In genomic region chr2:150292807-150293206, GRCh38 we compare ENCODE assay signal across 28 cellular contexts.
A peak's percentile ranks its signal among the peaks of the same experiment; 100 is the strongest.
DNase-seq lines count a peak whose midpoint lies in the region; ATAC-seq and TF ChIP-seq lines count a peak whose summit lies in the region.
"Had no signal": no experiment of that assay in that cellular context is flagged by ENCODE, and none has a peak within 500 bp of the region (broad histone marks: within the 10 kb centered on the region; RNA-seq: fewer than 3 reads in every experiment).

No MANE protein-coding gene starts in this region.

- POLR2A ChIA-PET in SK-N-SH (lab: Yijun Ruan, JAX), result no interaction called here

- H3K4me1 ChIP-seq in mammary epithelial cell (ENCODE audit: insufficient read depth, low read length), result peaks cover 18% of the 10 kb centered on the region
- no peaks in the 10 kb centered on the region for H3K4me1 ChIP-seq in breast epithelium
- peaks cover 0 to 4% of the 10 kb centered on the region in 2 experiments; a peak in 2 of 4 replicates for H3K4me1 ChIP-seq in SK-N-SH (ENCODE audit: control insufficient read depth in 1 of 2, insufficient read depth in 2 of 2, low read depth in 1 of 2, low read length in 1 of 2)
- H3K4me1 ChIP-seq: adrenal gland, tibial artery had no signal

- H3K27me3 ChIP-seq in mammary epithelial cell (ENCODE audit: insufficient read depth, low read length), result no peaks in the 10 kb centered on the region
- H3K27me3 ChIP-seq in breast epithelium, result no peaks in the 10 kb centered on the region
- no peaks in the 10 kb centered on the region for H3K27me3 ChIP-seq in SK-N-SH (ENCODE audit: insufficient read depth)
- no peaks in the 10 kb centered on the region for H3K27me3 ChIP-seq in neural cell (ENCODE audit: insufficient read depth, low read depth, low read length)
- H3K27me3 ChIP-seq: adrenal gland, gastrocnemius medialis, tibial artery had no signal

- H3K4me3 Mint-ChIP-seq in chondrocyte (ENCODE audit: unreplicated experiment), result no peak overlapping the region
- H3K4me3 Mint-ChIP-seq: activated CD8-positive, alpha-beta T cell treated with anti-CD3 and anti-CD28 coated beads for 36 hours; activated naive CD4-positive, alpha-beta T cell treated with anti-CD3 and anti-CD28 coated beads for 36 hours; B cell; brain; CD4-positive, alpha-beta memory T cell; natural killer cell treated with Interleukin-12 subunit alpha and Interleukin-12 subunit beta and Interleukin-15 and Interleukin-18, amount 100 ng/mL, for 72 hours; T-helper 2 cell treated with Interferon-gamma antibody and Interleukin-4, amounts not matched to agents 5 μg/mL and 100 μg/mL, for 36 hours had no signal

- CTCF ChIA-PET in mammary epithelial cell (lab: Charles Lee; ENCODE audit: low non-redundant PET) (no interaction called here), SK-N-SH (lab: Yijun Ruan, JAX) (no interaction called here)

- no peaks in the 10 kb centered on the region for H3K36me3 Mint-ChIP-seq in chondrocyte (ENCODE audit: low read depth)
- H3K36me3 Mint-ChIP-seq: brain; CD4-positive, alpha-beta memory T cell; natural killer cell treated with Interleukin-12 subunit alpha and Interleukin-12 subunit beta and Interleukin-15 and Interleukin-18, amount 100 ng/mL, for 72 hours had no signal

- dilution Hi-C loops in mammary epithelial cell (cut with HindIII; ENCODE audit: low sequenced_read_pairs), result no loop called here

- no peaks in the 10 kb centered on the region for H3K4me1 Mint-ChIP-seq in chondrocyte (ENCODE audit: low read depth)
- H3K4me1 Mint-ChIP-seq: B cell; CD4-positive, alpha-beta memory T cell had no signal

- no peaks in the 10 kb centered on the region for H3K9me2 ChIP-seq in SK-N-SH
- no peaks in the 10 kb centered on the region for H3K9me2 ChIP-seq in neural cell (ENCODE audit: insufficient read depth, low read length)

- in situ Hi-C loops in mammary epithelial cell (cut with MboI; ENCODE audit: low sequenced_read_pairs in 2 of 2), result no loop called here

- H3K4me2 ChIP-seq in mammary epithelial cell (ENCODE audit: insufficient read depth, low read depth, low read length) (no peak overlapping the region), SK-N-SH (no peak overlapping the region), neural cell (ENCODE audit: low read length) (peak overlapping the region; percentile 2)

- no peaks in the 10 kb centered on the region for H3K79me2 ChIP-seq in mammary epithelial cell (ENCODE audit: insufficient read depth, low read length)
- H3K79me2 ChIP-seq in SK-N-SH (ENCODE audit: insufficient read depth), result no peaks in the 10 kb centered on the region
- H3K79me2 ChIP-seq in neural cell (replicated peaks; ENCODE audit: insufficient read depth, low read length), result no peaks in the 10 kb centered on the region

- no peak overlapping the region for H3K9ac ChIP-seq in mammary epithelial cell (ENCODE audit: insufficient read depth, low read length)
- no peak overlapping the region for H3K9ac ChIP-seq in SK-N-SH
- no peak overlapping the region for H3K9ac ChIP-seq in neural cell (ENCODE audit: low read length)

- 100% methylated on average over 1 of the region's 1 CpG for WGBS in mammary epithelial cell (ENCODE audit: low coverage, missing lambda C conversion rate)
- WGBS in SK-N-SH (ENCODE audit: low lambda C conversion rate), result 84% methylated on average over 1 of the region's 1 CpG

- H3F3A ChIP-seq in SK-N-SH (replicated peaks; ENCODE audit: insufficient read depth), result no peaks in the 10 kb centered on the region
- H3F3A ChIP-seq in neural cell (ENCODE audit: insufficient read depth, low read length, poor library complexity, severe bottlenecking), result no peaks in the 10 kb centered on the region

- intact Hi-C loops in mammary epithelial cell (cut with micrococcal nuclease) (no loop called here), breast epithelium (cut with DNase I; ENCODE audit: low total_unique reads) (no loop called here)

- no peak for TF ChIP-seq CTCF in mammary epithelial cell (conservative IDR thresholded peaks at IDR 0.05 in 1 of 2, IDR thresholded peaks at IDR 0.05 in 1 of 2; ENCODE audit: extremely low read depth in 1 of 2, insufficient read depth in 1 of 2, low read depth in 1 of 2, low read length in 2 of 2)
- TF ChIP-seq CTCF in breast epithelium (IDR thresholded peaks at IDR 0.05), result no peak
- no peak for TF ChIP-seq CTCF in SK-N-SH (IDR thresholded peaks at IDR 0.05)
- no peak for TF ChIP-seq CTCF in neural cell (IDR thresholded peaks at IDR 0.05; ENCODE audit: poor library complexity, severe bottlenecking)
- no peak for TF ChIP-seq CTCF in chondrocyte (IDR thresholded peaks at IDR 0.05)

- H3K27ac Mint-ChIP-seq in chondrocyte (ENCODE audit: unreplicated experiment), result no peak overlapping the region
- H3K27ac Mint-ChIP-seq: activated CD8-positive, alpha-beta T cell treated with anti-CD3 and anti-CD28 coated beads for 36 hours; activated naive CD4-positive, alpha-beta T cell treated with anti-CD3 and anti-CD28 coated beads for 36 hours; B cell; CD4-positive, alpha-beta memory T cell; natural killer cell treated with Interleukin-12 subunit alpha and Interleukin-12 subunit beta and Interleukin-15 and Interleukin-18, amount 100 ng/mL, for 72 hours; T-helper 2 cell treated with Interferon-gamma antibody and Interleukin-4, amounts not matched to agents 5 μg/mL and 100 μg/mL, for 36 hours had no signal

- no peak for DNase-seq in mammary epithelial cell
- DNase-seq in breast epithelium (ENCODE audit: low spot score in 2 of 2), result no peak
- DNase-seq in SK-N-SH, result no peak
- DNase-seq in fibroblast of peridontal ligament (ENCODE audit: extremely low read depth), result peak; percentile 52
- DNase-seq in chondrocyte (ENCODE audit: low spot score), result no peak
- DNase-seq in iPS-NIHi7 (ENCODE audit: extremely low spot score), result no peak
- DNase-seq: activated CD4-positive, CD25-positive, alpha-beta regulatory T cell treated with anti-CD3 and anti-CD28 coated beads, Interleukin-2, amount 50 U/mL, for 72 hours; activated CD8-positive, alpha-beta memory T cell treated with anti-CD3 and anti-CD28 coated beads, Interleukin-2, amount 50 U/mL, for 48 hours; activated CD8-positive, alpha-beta T cell treated with anti-CD3 and anti-CD28 coated beads for 36 hours; activated naive CD4-positive, alpha-beta T cell treated with anti-CD3 and anti-CD28 coated beads for 36 hours; adrenal gland; CD4-positive, alpha-beta memory T cell; gastrocnemius medialis; H7; KG1; left cardiac atrium; NCI-H2081 treated with DMSO at 0.1 percent for 48 hours; NCI-H510A; Right ventricle myocardium superior; stimulated activated CD4-positive, alpha-beta T cell treated with anti-CD3 and anti-CD28 coated beads, Interleukin-4, amount 100 ng/mL, for 24 hours; tibial artery had no signal

- TF ChIP-seq EP300 in SK-N-SH (IDR thresholded peaks at IDR 0.05; ENCODE audit: borderline replicate concordance in 1 of 2, low read depth in 1 of 2, low read length in 1 of 2) (0 out of 4 replicates have a peak, but pooled peaks of 1 of the 2 experiments have one; percentile 21), neural cell (conservative IDR thresholded peaks at IDR 0.05; ENCODE audit: poor library complexity, severe bottlenecking) (peak; percentile 81)

- ATAC-seq in GM18907 (IDR thresholded peaks at IDR 0.05; ENCODE audit: unreplicated experiment), result no peak
- ATAC-seq: activated CD8-positive, alpha-beta T cell treated with anti-CD3 and anti-CD28 coated beads for 36 hours; gastrocnemius medialis; left cardiac atrium; natural killer cell treated with Interleukin-12 subunit alpha and Interleukin-12 subunit beta and Interleukin-15 and Interleukin-18, amount 100 ng/mL, for 72 hours had no signal

- TF ChIP-seq RAD21 in SK-N-SH (IDR thresholded peaks at IDR 0.05; ENCODE audit: low read length) (no peak), neural cell (conservative IDR thresholded peaks at IDR 0.05) (no peak)

- H3K9me3 ChIP-seq in mammary epithelial cell (replicated peaks; ENCODE audit: insufficient read depth, low read length) (no peaks in the 10 kb centered on the region), breast epithelium (no peaks in the 10 kb centered on the region), SK-N-SH (no peaks in the 10 kb centered on the region), neural cell (ENCODE audit: low read length) (no peaks in the 10 kb centered on the region)
- H3K9me3 ChIP-seq: gastrocnemius medialis, tibial artery had no signal

- H3K27ac ChIP-seq in mammary epithelial cell (ENCODE audit: insufficient read depth, low read depth, low read length) (no peak overlapping the region), breast epithelium (no peak overlapping the region), SK-N-SH (ENCODE audit: low read depth in 2 of 2, low read length in 1 of 2) (no peak overlapping the region), neural cell (ENCODE audit: low read length) (peak overlapping the region; percentile 74)
- H3K27ac ChIP-seq: adrenal gland, gastrocnemius medialis, HL-60, tibial artery had no signal

- TF ChIP-seq POLR2A in breast epithelium (IDR thresholded peaks at IDR 0.05), result no peak

- no peaks in the 10 kb centered on the region for H3K27me3 Mint-ChIP-seq in chondrocyte (ENCODE audit: low read depth)
- H3K27me3 Mint-ChIP-seq: activated CD8-positive, alpha-beta T cell treated with anti-CD3 and anti-CD28 coated beads for 36 hours; B cell; CD4-positive, alpha-beta memory T cell; natural killer cell treated with Interleukin-12 subunit alpha and Interleukin-12 subunit beta and Interleukin-15 and Interleukin-18, amount 100 ng/mL, for 72 hours had no signal

- H3K36me3 ChIP-seq in mammary epithelial cell (ENCODE audit: insufficient read depth, low read length), result no peaks in the 10 kb centered on the region
- H3K36me3 ChIP-seq in breast epithelium, result no peaks in the 10 kb centered on the region
- no peaks in the 10 kb centered on the region for H3K36me3 ChIP-seq in SK-N-SH (replicated peaks in 1 of 2; ENCODE audit: control insufficient read depth in 1 of 2, insufficient read depth in 2 of 2, low read length in 1 of 2)
- H3K36me3 ChIP-seq in neural cell (ENCODE audit: insufficient read depth, low read length), result no peaks in the 10 kb centered on the region
- H3K36me3 ChIP-seq: adrenal gland, gastrocnemius medialis, tibial artery had no signal

- H2AFZ ChIP-seq in mammary epithelial cell (ENCODE audit: low read depth, low read length), result peak overlapping the region; percentile 58
- no peak overlapping the region for H2AFZ ChIP-seq in SK-N-SH (ENCODE audit: low read depth)
- no peak overlapping the region for H2AFZ ChIP-seq in neural cell (ENCODE audit: low read depth, low read length)

- BruUV-seq in mammary epithelial cell (replicated peaks; lab: Mats Ljungman, UMichigan), result no TSS peak

- H3K4me3 ChIP-seq in mammary epithelial cell (replicated peaks in 1 of 3; ENCODE audit: insufficient read depth in 1 of 3, low read depth in 2 of 3, low read length in 3 of 3) (no peak overlapping the region), breast epithelium (no peak overlapping the region), SK-N-SH (ENCODE audit: low read depth in 2 of 2, low read length in 1 of 2) (no peak overlapping the region), neural cell (ENCODE audit: low read length) (no peak overlapping the region)
- H3K4me3 ChIP-seq: adrenal gland, gastrocnemius medialis, tibial artery had no signal

- H4K20me1 ChIP-seq in mammary epithelial cell (ENCODE audit: insufficient read depth, low read length) (no peaks in the 10 kb centered on the region), SK-N-SH (ENCODE audit: insufficient read depth) (no peaks in the 10 kb centered on the region), neural cell (ENCODE audit: insufficient read depth) (no peaks in the 10 kb centered on the region)

- no peaks in the 10 kb centered on the region for H3K9me3 Mint-ChIP-seq in chondrocyte (ENCODE audit: low read depth)
- H3K9me3 Mint-ChIP-seq: activated CD8-positive, alpha-beta T cell treated with anti-CD3 and anti-CD28 coated beads for 36 hours; activated naive CD4-positive, alpha-beta T cell treated with anti-CD3 and anti-CD28 coated beads for 36 hours; T-helper 2 cell treated with Interferon-gamma antibody and Interleukin-4, amounts not matched to agents 5 μg/mL and 100 μg/mL, for 36 hours had no signal
